Comparison of ENCODE assay signal across 1 cellular context in the genomic region with DNA sequence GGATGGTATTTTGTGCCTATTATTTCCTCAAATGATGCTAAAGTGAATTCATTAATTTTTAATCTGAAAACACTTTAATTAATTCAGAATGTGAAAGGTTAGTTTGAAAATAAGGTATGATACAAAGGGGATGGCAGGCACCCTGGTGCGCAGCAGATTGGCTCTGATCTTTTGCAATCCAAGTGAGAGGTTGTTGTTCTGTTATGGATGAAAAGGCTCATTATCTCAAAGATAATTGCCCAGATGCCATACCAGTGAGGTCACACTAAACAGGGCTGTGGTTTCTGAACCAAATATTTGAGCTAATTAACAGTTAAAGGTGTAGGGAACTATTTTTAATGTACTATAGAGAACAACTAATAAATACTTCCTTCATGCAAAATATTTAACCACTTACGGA.
TF ChIP-seq lines count a peak whose summit lies in the region.

No MANE protein-coding gene starts in this region.

TF ChIP-seq in Ishikawa, 13 proteins besides CTCF, POLR2A, EP300 and RAD21 (continued from another document):
- TF ChIP-seq, protein P1, sequence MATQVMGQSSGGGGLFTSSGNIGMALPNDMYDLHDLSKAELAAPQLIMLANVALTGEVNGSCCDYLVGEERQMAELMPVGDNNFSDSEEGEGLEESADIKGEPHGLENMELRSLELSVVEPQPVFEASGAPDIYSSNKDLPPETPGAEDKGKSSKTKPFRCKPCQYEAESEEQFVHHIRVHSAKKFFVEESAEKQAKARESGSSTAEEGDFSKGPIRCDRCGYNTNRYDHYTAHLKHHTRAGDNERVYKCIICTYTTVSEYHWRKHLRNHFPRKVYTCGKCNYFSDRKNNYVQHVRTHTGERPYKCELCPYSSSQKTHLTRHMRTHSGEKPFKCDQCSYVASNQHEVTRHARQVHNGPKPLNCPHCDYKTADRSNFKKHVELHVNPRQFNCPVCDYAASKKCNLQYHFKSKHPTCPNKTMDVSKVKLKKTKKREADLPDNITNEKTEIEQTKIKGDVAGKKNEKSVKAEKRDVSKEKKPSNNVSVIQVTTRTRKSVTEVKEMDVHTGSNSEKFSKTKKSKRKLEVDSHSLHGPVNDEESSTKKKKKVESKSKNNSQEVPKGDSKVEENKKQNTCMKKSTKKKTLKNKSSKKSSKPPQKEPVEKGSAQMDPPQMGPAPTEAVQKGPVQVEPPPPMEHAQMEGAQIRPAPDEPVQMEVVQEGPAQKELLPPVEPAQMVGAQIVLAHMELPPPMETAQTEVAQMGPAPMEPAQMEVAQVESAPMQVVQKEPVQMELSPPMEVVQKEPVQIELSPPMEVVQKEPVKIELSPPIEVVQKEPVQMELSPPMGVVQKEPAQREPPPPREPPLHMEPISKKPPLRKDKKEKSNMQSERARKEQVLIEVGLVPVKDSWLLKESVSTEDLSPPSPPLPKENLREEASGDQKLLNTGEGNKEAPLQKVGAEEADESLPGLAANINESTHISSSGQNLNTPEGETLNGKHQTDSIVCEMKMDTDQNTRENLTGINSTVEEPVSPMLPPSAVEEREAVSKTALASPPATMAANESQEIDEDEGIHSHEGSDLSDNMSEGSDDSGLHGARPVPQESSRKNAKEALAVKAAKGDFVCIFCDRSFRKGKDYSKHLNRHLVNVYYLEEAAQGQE (IDR thresholded peaks at IDR 0.05; ENCODE audit: low read depth), result no peak
- TF ChIP-seq TAF1 (IDR thresholded peaks at IDR 0.05; ENCODE audit: low read depth) (no peak), TEAD4 (IDR thresholded peaks at IDR 0.05) (peak; percentile 93), EGR1 (IDR thresholded peaks at IDR 0.05) (no peak), YY1 (IDR thresholded peaks at IDR 0.05; ENCODE audit: low read depth) (no peak), FOXM1 (IDR thresholded peaks at IDR 0.05; ENCODE audit: borderline replicate concordance, low read depth) (peak; percentile 55; the same call in 1 of the 2 replicates), ZBTB7A (IDR thresholded peaks at IDR 0.05; ENCODE audit: low read depth) (no peak), TCF12 (IDR thresholded peaks at IDR 0.05; ENCODE audit: low read depth) (peak; percentile 82), CEBPB (IDR thresholded peaks at IDR 0.05) (peak; percentile 91), CREB1 (IDR thresholded peaks at IDR 0.05; ENCODE audit: low read depth) (no peak)
- TF ChIP-seq, protein P2, sequence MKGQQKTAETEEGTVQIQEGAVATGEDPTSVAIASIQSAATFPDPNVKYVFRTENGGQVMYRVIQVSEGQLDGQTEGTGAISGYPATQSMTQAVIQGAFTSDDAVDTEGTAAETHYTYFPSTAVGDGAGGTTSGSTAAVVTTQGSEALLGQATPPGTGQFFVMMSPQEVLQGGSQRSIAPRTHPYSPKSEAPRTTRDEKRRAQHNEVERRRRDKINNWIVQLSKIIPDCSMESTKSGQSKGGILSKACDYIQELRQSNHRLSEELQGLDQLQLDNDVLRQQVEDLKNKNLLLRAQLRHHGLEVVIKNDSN (IDR thresholded peaks at IDR 0.05), result no peak
- TF ChIP-seq, protein P3, sequence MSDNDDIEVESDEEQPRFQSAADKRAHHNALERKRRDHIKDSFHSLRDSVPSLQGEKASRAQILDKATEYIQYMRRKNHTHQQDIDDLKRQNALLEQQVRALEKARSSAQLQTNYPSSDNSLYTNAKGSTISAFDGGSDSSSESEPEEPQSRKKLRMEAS (IDR thresholded peaks at IDR 0.05), result no peak
